In the genomic region with DNA sequence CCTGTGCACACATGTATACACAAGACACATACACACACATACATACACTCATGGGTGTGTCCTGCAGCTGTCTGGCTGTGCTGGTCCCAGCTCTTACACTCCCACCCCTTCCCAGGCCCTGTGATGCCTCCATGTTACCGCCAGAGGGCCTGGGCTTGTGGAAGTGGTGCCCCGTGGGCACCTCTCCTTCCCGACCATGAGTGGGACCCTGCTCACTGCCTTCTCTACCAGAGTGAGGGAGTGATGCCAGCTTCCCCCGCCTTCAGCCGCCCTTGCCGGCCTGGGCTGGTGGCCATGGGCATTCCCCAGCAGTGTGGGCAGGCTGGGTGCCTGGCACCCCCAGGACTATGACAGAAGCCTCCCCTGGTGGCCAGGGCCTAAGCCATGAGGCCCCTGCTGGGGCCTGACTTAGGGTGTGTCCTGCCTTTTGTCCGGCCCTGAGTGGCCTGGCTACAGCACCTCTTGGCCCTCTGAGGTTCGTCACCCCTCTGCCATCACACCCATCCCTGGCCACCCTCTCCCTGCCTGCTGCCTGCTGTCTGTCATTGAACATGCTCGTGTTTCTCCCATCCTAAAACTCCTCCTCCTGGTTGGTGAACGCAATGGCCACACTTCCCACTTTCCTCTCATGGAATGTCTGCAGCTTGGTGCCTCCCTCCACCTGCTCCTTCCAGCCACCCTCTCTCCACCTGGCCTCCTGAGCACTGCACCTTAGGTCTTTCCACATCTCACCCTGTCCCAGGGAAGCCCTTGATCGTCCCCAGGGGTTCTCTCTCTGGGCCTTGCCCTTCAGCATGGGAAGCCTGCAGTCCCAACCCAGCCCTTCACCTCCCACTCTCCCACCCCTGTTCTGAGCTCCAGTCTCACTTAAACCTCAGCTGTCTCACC, we compare ENCODE assay signal across 8 cellular contexts. TPM values are rescaled to one million over a fixed set of nuclear protein-coding genes. Genes with fewer than 3 reads are reported as not detected.
A peak's percentile ranks its signal among the peaks of the same experiment; 100 is the strongest.
DNase-seq lines count a peak whose midpoint lies in the region; ATAC-seq and TF ChIP-seq lines count a peak whose summit lies in the region.

No MANE protein-coding gene starts in this region.

- 68 to 69% methylated on average over 11 of the region's 11 CpGs for WGBS in heart right ventricle, 2 donors

- H3K9me3 ChIP-seq in heart right ventricle, result peaks cover 0 to 11% (median 0%) of the 10 kb centered on the region in 11 donors

- ATAC-seq in activated CD4-positive, alpha-beta T cell treated with anti-CD3 and anti-CD28 coated beads for 36 hours, result no peak
- ATAC-seq in heart right ventricle, result peak in 5 of 8 donors; percentile 11 to 30 (median 18)
- peak; percentile 38 to 40 for ATAC-seq in stimulated activated naive B cell treated with anti-CD40 and anti-IgM and Interleukin-4, amounts not matched to agents 10 μg/mL and 1 μg/mL and 100 μg/mL, for 72 hours (replicated peaks)

- H3K27ac ChIP-seq in VCaP, result no peak overlapping the region; the same call in 1 of the 2 replicates
- no peak overlapping the region for H3K27ac ChIP-seq in heart right ventricle

- H3K4me1 Mint-ChIP-seq in activated CD4-positive, alpha-beta T cell treated with anti-CD3 and anti-CD28 coated beads for 36 hours, result no peaks in the 10 kb centered on the region
- peaks cover 2 to 5% of the 10 kb centered on the region in 2 donors for H3K4me1 Mint-ChIP-seq in stimulated activated naive B cell treated with anti-CD40 and anti-IgM and Interleukin-4, amounts not matched to agents 10 μg/mL and 1 μg/mL and 100 μg/mL, for 72 hours

- no peaks in the 10 kb centered on the region for H3K9me3 Mint-ChIP-seq in activated CD4-positive, alpha-beta T cell treated with anti-CD3 and anti-CD28 coated beads for 36 hours (ENCODE audit: low read depth)
- H3K9me3 Mint-ChIP-seq in stimulated activated naive B cell treated with anti-CD40 and anti-IgM and Interleukin-4, amounts not matched to agents 10 μg/mL and 1 μg/mL and 100 μg/mL, for 72 hours, result no peaks in the 10 kb centered on the region

- H3K36me3 Mint-ChIP-seq in activated CD4-positive, alpha-beta T cell treated with anti-CD3 and anti-CD28 coated beads for 36 hours (ENCODE audit: low read depth), result no peaks in the 10 kb centered on the region
- H3K36me3 Mint-ChIP-seq in stimulated activated naive B cell treated with anti-CD40 and anti-IgM and Interleukin-4, amounts not matched to agents 10 μg/mL and 1 μg/mL and 100 μg/mL, for 72 hours, result no peaks in the 10 kb centered on the region

- peak; percentile 78 for TF ChIP-seq CTCF in VCaP (conservative IDR thresholded peaks at IDR 0.05)
- TF ChIP-seq CTCF in heart right ventricle (IDR thresholded peaks at IDR 0.05), result peak in 8 of 9 donors; percentile 10 to 54 (median 46)

- CTCF ChIA-PET in activated CD4-positive, alpha-beta T cell treated with anti-CD3 and anti-CD28 coated beads for 36 hours (lab: Charles Lee), result interaction anchor here (0.6 to 7.3 kb wide), 7 partner anchors 13 to 377 kb away, joined by 3 to 246 read pairs (median 6); no protein-coding TSS in a partner anchor

- H3K4me1 ChIP-seq in heart right ventricle, result peaks cover 3 to 20% (median 9%) of the 10 kb centered on the region in 9 donors

- intact Hi-C loops in activated CD4-positive, alpha-beta T cell treated with anti-CD3 and anti-CD28 coated beads for 36 hours (cut with DNase I, micrococcal nuclease), result no loop called here
- intact Hi-C loops in heart right ventricle (cut with DNase I), result loop anchor here in 1 of 10 donors (1.0 kb wide), 1 partner anchor 44 kb away; no protein-coding TSS in a partner anchor

- H3K27ac Mint-ChIP-seq in activated CD4-positive, alpha-beta T cell treated with anti-CD3 and anti-CD28 coated beads for 36 hours, result no peak overlapping the region
- no peak overlapping the region for H3K27ac Mint-ChIP-seq in stimulated activated naive B cell treated with anti-CD40 and anti-IgM and Interleukin-4, amounts not matched to agents 10 μg/mL and 1 μg/mL and 100 μg/mL, for 72 hours

- POLR2A ChIA-PET in activated CD4-positive, alpha-beta T cell treated with anti-CD3 and anti-CD28 coated beads for 36 hours (lab: Charles Lee), result no interaction called here

- no peaks in the 10 kb centered on the region for H3K27me3 Mint-ChIP-seq in activated CD4-positive, alpha-beta T cell treated with anti-CD3 and anti-CD28 coated beads for 36 hours
- peaks cover 0 to 4% of the 10 kb centered on the region in 2 donors for H3K27me3 Mint-ChIP-seq in stimulated activated naive B cell treated with anti-CD40 and anti-IgM and Interleukin-4, amounts not matched to agents 10 μg/mL and 1 μg/mL and 100 μg/mL, for 72 hours

- peak; percentile 21 for DNase-seq in activated CD4-positive, alpha-beta T cell treated with anti-CD3 and anti-CD28 coated beads for 36 hours
- no peak for DNase-seq in activated CD4-positive, alpha-beta T cell treated with anti-CD3 and anti-CD28 coated beads, Interleukin-2, amount 50 U/mL, for 4 hours
- DNase-seq in heart right ventricle (no peak), amniotic stem cell (lab: John Stamatoyannopoulos, UW) (no peak), mucosa of gallbladder (ENCODE audit: low spot score) (no peak), activated gamma-delta T cell treated with Interleukin-2 at 50 U/mL for 16 hours (no peak)
- DNase-seq in stimulated activated naive B cell treated with anti-CD40 and anti-IgM and Interleukin-4, amounts not matched to agents 10 μg/mL and 1 μg/mL and 100 μg/mL, for 72 hours, result no peak

- H3K4me3 ChIP-seq in heart right ventricle, result no peak overlapping the region

- peaks cover 0 to 27% (median 0%) of the 10 kb centered on the region in 9 donors for H3K36me3 ChIP-seq in heart right ventricle

- no peak overlapping the region for H3K4me3 Mint-ChIP-seq in activated CD4-positive, alpha-beta T cell treated with anti-CD3 and anti-CD28 coated beads for 36 hours
- no peak overlapping the region for H3K4me3 Mint-ChIP-seq in stimulated activated naive B cell treated with anti-CD40 and anti-IgM and Interleukin-4, amounts not matched to agents 10 μg/mL and 1 μg/mL and 100 μg/mL, for 72 hours

- no peaks in the 10 kb centered on the region for H3K27me3 ChIP-seq in heart right ventricle

RNA-seq across cellular contexts. Expression of a gene that starts 14.6 kb away (rescaled TPM):
- 1 to 10 TPM; 3.4 to 4.1 TPM for total RNA-seq in activated CD4-positive, alpha-beta T cell treated with anti-CD3 and anti-CD28 coated beads for 36 hours
- 10 to 100 TPM; 26.6 to 46.0 (median 33.7) TPM for total RNA-seq in heart right ventricle
- 10 to 100 TPM; 15.9 to 21.7 TPM for polyA plus RNA-seq in heart right ventricle
- 43.7 TPM for total RNA-seq in mucosa of gallbladder

RNA-seq across cellular contexts. Expression of a gene that starts 54.2 kb away (rescaled TPM):
- under 1 TPM in 1 of 2 experiments, not detected in 1; 0.05 TPM for total RNA-seq in activated CD4-positive, alpha-beta T cell treated with anti-CD3 and anti-CD28 coated beads for 36 hours
- 10 to 100 TPM; 35.4 to 78.9 (median 47.0) TPM for total RNA-seq in heart right ventricle
- 10 to 100 TPM; 20.7 to 55.9 TPM for polyA plus RNA-seq in heart right ventricle
- 44.3 TPM for total RNA-seq in mucosa of gallbladder

Comparison
In these comparisons a context has a peak if more than half of its experiments do, and no peak if none do; other contexts are left out.
1. RNA of a gene that starts 54.2 kb away (total RNA-seq): 35.4 to 78.9 TPM in heart right ventricle and 44.3 TPM in mucosa of gallbladder (single experiment); 0.05 TPM in activated CD4-positive, alpha-beta T cell treated with anti-CD3 and anti-CD28 coated beads for 36 hours; every median in the first group is over 10 times any median in the second.